12 cellular contexts compared by ENCODE assay signal in genomic region chr11:8722156-8722555, GRCh38. TPM values are rescaled to one million over a fixed set of nuclear protein-coding genes. Genes with fewer than 3 reads are reported as not detected.
DNase-seq lines count a peak whose midpoint lies in the region; TF ChIP-seq lines count a peak whose summit lies in the region.
"Had no signal": no experiment of that assay in that cellular context is flagged by ENCODE, and none has a peak within 500 bp of the region (broad histone marks: within the 10 kb centered on the region; RNA-seq: fewer than 3 reads in every experiment).

No MANE protein-coding gene starts in this region.

- H2AFZ ChIP-seq in MM.1S (ENCODE audit: low read length), result no peak overlapping the region

- H3K36me3 ChIP-seq in esophagus (ENCODE audit: control insufficient read depth in 2 of 2, insufficient read depth in 2 of 2, low read length in 1 of 2) (peaks cover 0 to 5% of the 10 kb centered on the region in 2 donors), MM.1S (replicated peaks; ENCODE audit: insufficient read depth, low read length) (no peaks in the 10 kb centered on the region)

- peak overlapping the region; percentile 86 for H3K27ac Mint-ChIP-seq in neural crest cell (ENCODE audit: unreplicated experiment)
- H3K27ac Mint-ChIP-seq: effector memory CD8-positive, alpha-beta T cell had no signal

- no peaks in the 10 kb centered on the region for H3K27me3 Mint-ChIP-seq in neural crest cell (ENCODE audit: low read depth)

- DNase-seq in LHCN-M2 (ENCODE audit: low read depth) (peak; percentile 53), neural crest cell (ENCODE audit: low read depth, low spot score) (no peak), NCI-H774 (lab: John Stamatoyannopoulos, UW) (no peak), MM.1S (no peak), hippocampal formation (lab: John Stamatoyannopoulos, UW) (no peak), SKM-1 (lab: John Stamatoyannopoulos, UW; ENCODE audit: unreplicated experiment) (no peak)
- DNase-seq: activated CD4-positive, CD25-positive, alpha-beta regulatory T cell treated with anti-CD3 and anti-CD28 coated beads, Interleukin-2, amount 50 U/mL, for 72 hours; activated naive CD4-positive, alpha-beta T cell; effector memory CD8-positive, alpha-beta T cell had no signal

- no peak overlapping the region for H3K9ac ChIP-seq in MM.1S (ENCODE audit: low read length)

- no peaks in the 10 kb centered on the region for H4K20me1 ChIP-seq in MM.1S (ENCODE audit: insufficient read depth, low read length)

- no peaks in the 10 kb centered on the region for H3K27me3 ChIP-seq in esophagus (ENCODE audit: control insufficient read depth in 1 of 2, insufficient read depth in 2 of 2, low read length in 2 of 2)
- H3K27me3 ChIP-seq in MM.1S (replicated peaks; ENCODE audit: insufficient read depth, low read length), result no peaks in the 10 kb centered on the region

- no peaks in the 10 kb centered on the region for H3F3A ChIP-seq in MM.1S (ENCODE audit: insufficient read depth, low read length)

- H3K4me1 ChIP-seq in esophagus (ENCODE audit: control insufficient read depth in 2 of 2, insufficient read depth in 2 of 2, low read length in 1 of 2), result peaks cover 16 to 37% of the 10 kb centered on the region in 2 donors
- H3K4me1 ChIP-seq in MM.1S (ENCODE audit: low read length), result no peaks in the 10 kb centered on the region

- no peak overlapping the region for H3K4me3 Mint-ChIP-seq in neural crest cell
- H3K4me3 Mint-ChIP-seq: effector memory CD8-positive, alpha-beta T cell had no signal

- no peak overlapping the region for H3K4me2 ChIP-seq in MM.1S (ENCODE audit: low read depth, low read length)

- 52 to 58% methylated on average over 5 of the region's 5 CpGs for WGBS in esophagus, 2 donors

- TF ChIP-seq CTCF in 22Rv1 (IDR thresholded peaks at IDR 0.05) (no peak), neural crest cell (conservative IDR thresholded peaks at IDR 0.05) (no peak), MM.1S (IDR thresholded peaks at IDR 0.05; ENCODE audit: low read length) (no peak)

- peak overlapping the region; percentile 66 for H3K27ac ChIP-seq in 22Rv1
- peak overlapping the region; percentile 98 to 99 for H3K27ac ChIP-seq in esophagus (ENCODE audit: low read depth in 2 of 2, low read length in 1 of 2)
- no peak overlapping the region for H3K27ac ChIP-seq in MM.1S (ENCODE audit: low read length)

- no peaks in the 10 kb centered on the region for H3K79me2 ChIP-seq in MM.1S (ENCODE audit: low read length)

- H3K4me3 ChIP-seq in esophagus (ENCODE audit: low read depth in 1 of 2, low read length in 2 of 2), result no peak overlapping the region
- no peak overlapping the region for H3K4me3 ChIP-seq in MM.1S (ENCODE audit: low read length)

- H3K9me3 Mint-ChIP-seq in neural crest cell, result no peaks in the 10 kb centered on the region
- H3K9me3 Mint-ChIP-seq: effector memory CD8-positive, alpha-beta T cell; IgD-negative memory B cell had no signal

- H3K9me3 ChIP-seq in esophagus (ENCODE audit: control insufficient read depth in 2 of 2, insufficient read depth in 1 of 2, low read depth in 1 of 2, low read length in 1 of 2) (no peaks in the 10 kb centered on the region), MM.1S (replicated peaks; ENCODE audit: insufficient read depth, low read length) (no peaks in the 10 kb centered on the region)

- H3K9me2 ChIP-seq in MM.1S (replicated peaks; ENCODE audit: insufficient read depth, low read length), result no peaks in the 10 kb centered on the region

- peaks cover 29% of the 10 kb centered on the region for H3K4me1 Mint-ChIP-seq in neural crest cell

- peaks cover 6% of the 10 kb centered on the region for H3K36me3 Mint-ChIP-seq in neural crest cell (ENCODE audit: low read depth)
- H3K36me3 Mint-ChIP-seq: IgD-negative memory B cell had no signal

RNA-seq across cellular contexts. Expression of gene RPL27A, which starts 39.6 kb away (rescaled TPM):
- total RNA-seq in LHCN-M2 (2014; rRNA removed) (514 and 527 TPM in 2 replicates), neural crest cell (711 and 720 TPM in 2 replicates)
- polyA plus RNA-seq in LHCN-M2 (2012), result 2,571 TPM
- 1,000 to 10,000 TPM; 2,629 to 4,238 TPM for polyA plus RNA-seq in esophagus

RNA-seq across cellular contexts. Expression of gene TRIM66, which starts 39.7 kb away (rescaled TPM):
- 2.2 and 8.5 TPM in 2 replicates for total RNA-seq in LHCN-M2 (2014; rRNA removed)
- polyA plus RNA-seq in LHCN-M2 (2012), result 3.7 TPM
- 1 to 10 TPM; 2.0 to 4.8 TPM for polyA plus RNA-seq in esophagus
- 6.5 and 10.2 TPM in 2 replicates for total RNA-seq in neural crest cell
